ENCODE assay signal across 19 cellular contexts in genomic region chrX:126489141-126489540, GRCh38.
"Had no signal": no experiment of that assay in that cellular context is flagged by ENCODE, and none has a peak within 500 bp of the region (broad histone marks: within the 10 kb centered on the region; RNA-seq: fewer than 3 reads in every experiment).

No MANE protein-coding gene starts in this region.

- H3K27ac Mint-ChIP-seq: activated naive CD4-positive, alpha-beta T cell treated with anti-CD3 and anti-CD28 coated beads, Interleukin-2, amount 50 U/mL, for 24 hours; endodermal cell; naive thymus-derived CD4-positive, alpha-beta T cell; progenitor cell of endocrine pancreas; stimulated activated naive CD8-positive, alpha-beta T cell treated with anti-CD3 and anti-CD28 coated beads, Interleukin-15, Interleukin-2, amounts not matched to agents 100 ng/mL and 50 ng/mL, for 24 hours; T-cell had no signal

- H3K4me1 Mint-ChIP-seq: activated naive CD4-positive, alpha-beta T cell treated with anti-CD3 and anti-CD28 coated beads, Interleukin-2, amount 50 U/mL, for 24 hours; endodermal cell; naive thymus-derived CD4-positive, alpha-beta T cell; neural crest cell; T-cell had no signal

- H3K9me3 Mint-ChIP-seq: activated naive CD4-positive, alpha-beta T cell treated with anti-CD3 and anti-CD28 coated beads, Interleukin-2, amount 50 U/mL, for 24 hours; stimulated activated naive CD8-positive, alpha-beta T cell treated with anti-CD3 and anti-CD28 coated beads, Interleukin-15, Interleukin-2, amounts not matched to agents 100 ng/mL and 50 ng/mL, for 24 hours had no signal

- H3K36me3 Mint-ChIP-seq: activated naive CD4-positive, alpha-beta T cell treated with anti-CD3 and anti-CD28 coated beads, Interleukin-2, amount 50 U/mL, for 24 hours; naive thymus-derived CD4-positive, alpha-beta T cell; T-cell had no signal

- DNase-seq: activated CD4-positive, alpha-beta T cell treated with anti-CD3 and anti-CD28 coated beads for 1 hour; activated gamma-delta T cell treated with Interleukin-2 at 50 U/mL for 16 hours; activated T-cell treated with anti-CD3 and anti-CD28 coated beads, Interleukin-2, amount 50 U/mL, for 1 hour; cortex of kidney; endodermal cell; heart right ventricle; left lung; naive thymus-derived CD4-positive, alpha-beta T cell; stimulated activated CD4-positive, alpha-beta T cell treated with anti-CD3 and anti-CD28 coated beads, Interleukin-4, amount 100 ng/mL, for 24 hours; substantia nigra; T-cell; thyroid gland; upper lobe of right lung; WERI-Rb-1 had no signal

- ATAC-seq: heart right ventricle; left lung; naive thymus-derived CD4-positive, alpha-beta T cell; T-cell; upper lobe of right lung had no signal

- H3K4me3 Mint-ChIP-seq: activated naive CD4-positive, alpha-beta T cell treated with anti-CD3 and anti-CD28 coated beads, Interleukin-2, amount 50 U/mL, for 24 hours; endodermal cell; naive thymus-derived CD4-positive, alpha-beta T cell; neural crest cell; stimulated activated naive CD8-positive, alpha-beta T cell treated with anti-CD3 and anti-CD28 coated beads, Interleukin-15, Interleukin-2, amounts not matched to agents 100 ng/mL and 50 ng/mL, for 24 hours; T-cell had no signal

- H3K4me3 ChIP-seq: heart right ventricle, left lung, lung, thyroid gland, upper lobe of right lung had no signal

- H3K27me3 Mint-ChIP-seq: activated naive CD4-positive, alpha-beta T cell treated with anti-CD3 and anti-CD28 coated beads, Interleukin-2, amount 50 U/mL, for 24 hours; naive thymus-derived CD4-positive, alpha-beta T cell; progenitor cell of endocrine pancreas; stimulated activated naive CD8-positive, alpha-beta T cell treated with anti-CD3 and anti-CD28 coated beads, Interleukin-15, Interleukin-2, amounts not matched to agents 100 ng/mL and 50 ng/mL, for 24 hours; T-cell had no signal
